ENCODE assay signal across 15 cellular contexts in genomic region chr4:86755388-86755787, GRCh38.
DNase-seq lines count a peak whose midpoint lies in the region; ATAC-seq, FAIRE-seq and TF ChIP-seq lines count a peak whose summit lies in the region.
"Had no signal": no experiment of that assay in that cellular context is flagged by ENCODE, and none has a peak within 500 bp of the region (broad histone marks: within the 10 kb centered on the region; RNA-seq: fewer than 3 reads in every experiment).

No MANE protein-coding gene starts in this region.

- RAD21 ChIA-PET in GM12878 (lab: Charles Lee; ENCODE audit: unreplicated experiment) = interaction anchor here (0.8 to 1.2 kb wide), 4 partner anchors 160 to 257 kb away, joined by 3 to 4 read pairs (median 3); partner anchors contain the start of gene PTPN13

- no peaks in the 10 kb centered on the region for H3K79me2 ChIP-seq in GM12878 (ENCODE audit: control insufficient read depth, insufficient read depth, low read length)

- ATAC-seq in GM12878 (peak; percentile 89), GM21717 (IDR thresholded peaks at IDR 0.05; ENCODE audit: unreplicated experiment) (no peak)
- ATAC-seq: GM23338 had no signal

- WGBS in GM12878 (ENCODE audit: insufficient coverage, insufficient replicate concordance, low lambda C conversion rate, missing lambda C conversion rate) = 2% methylated on average over 2 of the region's 2 CpGs

- H3K9ac ChIP-seq in GM12878 (ENCODE audit: control insufficient read depth, insufficient read depth, low read length) (no peak overlapping the region), kidney (ENCODE audit: low read length in 2 of 2) (no peak overlapping the region)
- H3K9ac ChIP-seq: BLaER1 treated with 17β-estradiol and CSF1 and Interleukin-3, amounts not matched to agents 10 nM and 100 nM had no signal

- CTCF ChIA-PET in GM12878 (lab: Yijun Ruan, JAX) = interaction anchor here (1.0 to 1.3 kb wide), 4 partner anchors 8 to 257 kb away, joined by 3 read pairs; no protein-coding TSS in a partner anchor

- H3K9me3 ChIP-seq in GM12878 (replicated peaks; ENCODE audit: control insufficient read depth, insufficient read depth, low read length) = no peaks in the 10 kb centered on the region
- no peaks in the 10 kb centered on the region for H3K9me3 ChIP-seq in kidney (ENCODE audit: control insufficient read depth in 1 of 2, low read length in 2 of 2)
- H3K9me3 ChIP-seq: BLaER1 treated with 17β-estradiol and CSF1 and Interleukin-3, amounts not matched to agents 10 nM and 100 nM; Caco-2; HAP-1 had no signal

- BruUV-seq in GM12878 (replicated peaks; lab: Mats Ljungman, UMichigan) = no TSS peak

- H2AFZ ChIP-seq in GM12878 (ENCODE audit: control insufficient read depth, low read depth, low read length) = no peak overlapping the region
- H2AFZ ChIP-seq: GM23338 had no signal

- TF ChIP-seq EP300 in GM12878 (IDR thresholded peaks at IDR 0.05; ENCODE audit: borderline replicate concordance in 1 of 2, control insufficient read depth in 1 of 2, low read depth in 2 of 2, low read length in 2 of 2) = no peak

- H3K27ac ChIP-seq in GM12878 (ENCODE audit: control insufficient read depth, insufficient read depth) (no peak overlapping the region), kidney (ENCODE audit: low read depth in 2 of 2, low read length in 2 of 2) (no peak overlapping the region), coronary artery (no peak overlapping the region)
- H3K27ac ChIP-seq: BLaER1 treated with 17β-estradiol and CSF1 and Interleukin-3, amounts not matched to agents 10 nM and 100 nM; HL-60 had no signal

- no peak overlapping the region for H3K4me3 ChIP-seq in GM12865 (ENCODE audit: low read depth, low read length)
- no peak overlapping the region for H3K4me3 ChIP-seq in GM12878
- no peak overlapping the region for H3K4me3 ChIP-seq in kidney (ENCODE audit: low read length in 2 of 2)
- H3K4me3 ChIP-seq in coronary artery = no peak overlapping the region
- H3K4me3 ChIP-seq: BLaER1 treated with 17β-estradiol and CSF1 and Interleukin-3, amounts not matched to agents 10 nM and 100 nM; GM23338; HAP-1 had no signal

- DNase-seq in GM12865 (ENCODE audit: low read depth) = peak; percentile 19
- no peak for DNase-seq in RCC 7860 (ENCODE audit: low spot score)
- DNase-seq in GM12878 (ENCODE audit: low read depth, low spot score) = no peak
- DNase-seq in kidney = no peak
- DNase-seq in activated CD4-positive, alpha-beta T cell treated with anti-CD3 and anti-CD28 coated beads for 4 hours = no peak
- DNase-seq in coronary artery (ENCODE audit: low spot score) = no peak
- no peak for DNase-seq in GOT3 (lab: John Stamatoyannopoulos, UW)
- DNase-seq: Caco-2; CD8-positive, alpha-beta memory T cell; DMS79 treated with DMSO at 0.1 percent for 48 hours had no signal

- FAIRE-seq in RCC 7860 (lab: Jason Lieb, UNC) (peak; percentile 41), GM12878 (lab: Jason Lieb, UNC) (no peak), kidney (lab: Jason Lieb, UNC) (peak; percentile 80)

- no peak for TF ChIP-seq CTCF in GM12865 (IDR thresholded peaks at IDR 0.05; ENCODE audit: insufficient read depth, low read depth, low read length, missing control alignments)
- no peak for TF ChIP-seq CTCF in GM12878 (IDR thresholded peaks at IDR 0.05 in 2 of 3, conservative IDR thresholded peaks at IDR 0.05 in 1 of 3; ENCODE audit: control insufficient read depth in 2 of 3, extremely low read depth in 1 of 3, insufficient read depth in 1 of 3, low read depth in 3 of 3, low read length in 3 of 3)
- no peak for TF ChIP-seq CTCF in kidney (IDR thresholded peaks at IDR 0.05; ENCODE audit: borderline replicate concordance, extremely low read depth, insufficient read depth)
- TF ChIP-seq CTCF in coronary artery (IDR thresholded peaks at IDR 0.05) = no peak

- SMC1A ChIA-PET in GM12878 (lab: Charles Lee; ENCODE audit: uncharacterized antibody, unreplicated experiment) = interaction anchor here (1.0 to 1.3 kb wide), 4 partner anchors 23 to 257 kb away, joined by 3 to 4 read pairs (median 4); no protein-coding TSS in a partner anchor

- no peaks in the 10 kb centered on the region for H4K20me1 ChIP-seq in GM12878 (ENCODE audit: control insufficient read depth, insufficient read depth)
- H4K20me1 ChIP-seq: BLaER1 treated with 17β-estradiol and CSF1 and Interleukin-3, amounts not matched to agents 10 nM and 100 nM had no signal

- TF ChIP-seq POLR2A in GM12878 (IDR thresholded peaks at IDR 0.05; ENCODE audit: low read depth, low read length) = no peak

- POLR2A ChIA-PET in GM12878 (lab: Charles Lee) = interaction anchor here (0.5 to 0.6 kb wide), 2 partner anchors 49 to 455 kb away, joined by 3 read pairs; no protein-coding TSS in a partner anchor

- H3K4me1 ChIP-seq in GM12878 (ENCODE audit: control insufficient read depth, insufficient read depth, low read length) = no peaks in the 10 kb centered on the region
- no peaks in the 10 kb centered on the region for H3K4me1 ChIP-seq in kidney (ENCODE audit: control insufficient read depth in 1 of 2, insufficient read depth in 1 of 2, low read depth in 1 of 2, low read length in 2 of 2)
- H3K4me1 ChIP-seq: BLaER1 treated with 17β-estradiol and CSF1 and Interleukin-3, amounts not matched to agents 10 nM and 100 nM; Caco-2 had no signal

- H3K36me3 ChIP-seq in GM12878 (ENCODE audit: control insufficient read depth in 2 of 2, insufficient read depth in 2 of 2, low read length in 1 of 2) (no peaks in the 10 kb centered on the region; a peak in 1 of 4 replicates), kidney (ENCODE audit: control insufficient read depth in 1 of 2, insufficient read depth in 2 of 2, low read length in 2 of 2) (peaks cover 0 to 12% of the 10 kb centered on the region in 2 donors)
- H3K36me3 ChIP-seq: BLaER1 treated with 17β-estradiol and CSF1 and Interleukin-3, amounts not matched to agents 10 nM and 100 nM had no signal

- no peak overlapping the region for H3K4me2 ChIP-seq in GM12878 (ENCODE audit: control insufficient read depth, insufficient read depth)
- H3K4me2 ChIP-seq: BLaER1 treated with 17β-estradiol and CSF1 and Interleukin-3, amounts not matched to agents 10 nM and 100 nM; GM23338 had no signal

- in situ Hi-C loops in GM12878 (cut with MboI) = no loop called here

- no peaks in the 10 kb centered on the region for H3K27me3 ChIP-seq in GM12878 (replicated peaks in 1 of 2; ENCODE audit: control insufficient read depth in 2 of 2, insufficient read depth in 2 of 2, low read length in 1 of 2)
- H3K27me3 ChIP-seq: BLaER1 treated with 17β-estradiol and CSF1 and Interleukin-3, amounts not matched to agents 10 nM and 100 nM had no signal

- TF ChIP-seq RAD21 in GM12878 (IDR thresholded peaks at IDR 0.05; ENCODE audit: insufficient read depth, low read depth, low read length) = no peak

- intact Hi-C loops in GM12878 (cut with micrococcal nuclease; ENCODE audit: unreplicated experiment) (loop anchor here (5.0 kb wide), 1 partner anchor 258 kb away; no protein-coding TSS in a partner anchor), kidney (cut with DNase I) (no loop called here)

TF ChIP-seq in GM12878, 131 proteins besides CTCF, POLR2A, EP300 and RAD21:
- TF ChIP-seq NFIC (IDR thresholded peaks at IDR 0.05; ENCODE audit: low read depth, low read length) = peak; percentile 32; the same call in 1 of the 2 replicates
- TF ChIP-seq PBX3 (IDR thresholded peaks at IDR 0.05; ENCODE audit: insufficient replicate concordance, low read depth, low read length) = no peak
- peak; percentile 45; the same call in 1 of the 2 replicates for TF ChIP-seq RUNX3 (IDR thresholded peaks at IDR 0.05; ENCODE audit: low read length)
- TF ChIP-seq, protein P1, sequence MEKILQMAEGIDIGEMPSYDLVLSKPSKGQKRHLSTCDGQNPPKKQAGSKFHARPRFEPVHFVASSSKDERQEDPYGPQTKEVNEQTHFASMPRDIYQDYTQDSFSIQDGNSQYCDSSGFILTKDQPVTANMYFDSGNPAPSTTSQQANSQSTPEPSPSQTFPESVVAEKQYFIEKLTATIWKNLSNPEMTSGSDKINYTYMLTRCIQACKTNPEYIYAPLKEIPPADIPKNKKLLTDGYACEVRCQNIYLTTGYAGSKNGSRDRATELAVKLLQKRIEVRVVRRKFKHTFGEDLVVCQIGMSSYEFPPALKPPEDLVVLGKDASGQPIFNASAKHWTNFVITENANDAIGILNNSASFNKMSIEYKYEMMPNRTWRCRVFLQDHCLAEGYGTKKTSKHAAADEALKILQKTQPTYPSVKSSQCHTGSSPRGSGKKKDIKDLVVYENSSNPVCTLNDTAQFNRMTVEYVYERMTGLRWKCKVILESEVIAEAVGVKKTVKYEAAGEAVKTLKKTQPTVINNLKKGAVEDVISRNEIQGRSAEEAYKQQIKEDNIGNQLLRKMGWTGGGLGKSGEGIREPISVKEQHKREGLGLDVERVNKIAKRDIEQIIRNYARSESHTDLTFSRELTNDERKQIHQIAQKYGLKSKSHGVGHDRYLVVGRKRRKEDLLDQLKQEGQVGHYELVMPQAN (conservative IDR thresholded peaks at IDR 0.05) = no peak
